ENCODE assay signal across 10 cellular contexts in the genomic region with DNA sequence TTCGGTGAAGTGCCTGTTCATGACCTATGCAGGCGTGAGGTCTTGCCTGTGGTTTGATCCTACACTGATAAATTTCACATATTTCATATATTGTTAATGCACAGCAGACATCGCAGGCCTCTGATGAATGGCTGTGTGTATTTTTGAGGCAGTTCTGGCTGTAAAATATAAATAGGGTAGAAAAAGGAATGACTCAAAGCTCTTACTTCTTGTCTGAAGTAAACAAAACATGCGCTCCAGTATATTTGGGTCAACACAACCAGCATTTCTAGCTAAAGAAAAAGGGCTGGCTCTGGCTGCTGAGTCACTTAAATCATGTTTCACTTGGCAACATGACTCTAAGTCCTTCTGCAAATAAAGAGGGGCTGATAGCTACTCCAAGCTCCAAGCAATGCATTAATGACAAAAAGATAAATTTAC. TPM values are rescaled to one million over a fixed set of nuclear protein-coding genes. Genes with fewer than 3 reads are reported as not detected.
DNase-seq lines count a peak whose midpoint lies in the region; ATAC-seq lines count a peak whose summit lies in the region.
"Had no signal": no experiment of that assay in that cellular context is flagged by ENCODE, and none has a peak within 500 bp of the region (broad histone marks: within the 10 kb centered on the region; RNA-seq: fewer than 3 reads in every experiment).

No MANE protein-coding gene starts in this region.

- WGBS in right cardiac atrium, result 46% methylated on average over 4 of the region's 4 CpGs

- H3K4me1 ChIP-seq in right cardiac atrium (ENCODE audit: control insufficient read depth, insufficient read depth, low read length), result peaks cover 5% of the 10 kb centered on the region
- H3K4me1 ChIP-seq: BE2C had no signal

- DNase-seq in NCI-H1436 treated with DMSO at 0.1 percent for 48 hours (lab: John Stamatoyannopoulos, UW) (peak; percentile 19), NCI-H1436 (lab: John Stamatoyannopoulos, UW) (no peak), SHP77 treated with DMSO at 0.1 percent for 48 hours (lab: John Stamatoyannopoulos, UW) (peak; percentile 32), right cardiac atrium (no peak), NCI-H526 (lab: John Stamatoyannopoulos, UW) (no peak)
- DNase-seq in stimulated activated effector memory CD8-positive, alpha-beta T cell treated with anti-CD3 and anti-CD28 coated beads, Interleukin-12 subunit alpha, Interleukin-12 subunit beta, amount 100 ng/mL, for 72 hours (ENCODE audit: low spot score in 2 of 2), result no peak
- DNase-seq in stimulated activated naive CD4-positive, alpha-beta T cell (lab: John Stamatoyannopoulos, UW), result no peak
- DNase-seq: activated T-cell treated with anti-CD3 and anti-CD28 coated beads, Interleukin-2, amount 50 U/mL, for 1 hour; BE2C had no signal

- no peaks in the 10 kb centered on the region for H3K36me3 Mint-ChIP-seq in stimulated activated effector memory CD8-positive, alpha-beta T cell treated with anti-CD3 and anti-CD28 coated beads, Interleukin-12 subunit alpha, Interleukin-12 subunit beta, amount 100 ng/mL, for 72 hours

- intact Hi-C loops in right cardiac atrium (cut with DNase I), result no loop called here

- H3K9me3 Mint-ChIP-seq in stimulated activated effector memory CD8-positive, alpha-beta T cell treated with anti-CD3 and anti-CD28 coated beads, Interleukin-12 subunit alpha, Interleukin-12 subunit beta, amount 100 ng/mL, for 72 hours, result no peaks in the 10 kb centered on the region

- H3K4me1 Mint-ChIP-seq in stimulated activated effector memory CD8-positive, alpha-beta T cell treated with anti-CD3 and anti-CD28 coated beads, Interleukin-12 subunit alpha, Interleukin-12 subunit beta, amount 100 ng/mL, for 72 hours, result peaks cover 26% of the 10 kb centered on the region

- H3K4me3 ChIP-seq in right cardiac atrium (ENCODE audit: low read length), result no peak overlapping the region

- no peak overlapping the region for H3K27ac ChIP-seq in right cardiac atrium (ENCODE audit: low read length)

- ATAC-seq in right cardiac atrium, result peak; percentile 63 to 82
- ATAC-seq in stimulated activated effector memory CD8-positive, alpha-beta T cell treated with anti-CD3 and anti-CD28 coated beads, Interleukin-12 subunit alpha, Interleukin-12 subunit beta, amount 100 ng/mL, for 72 hours, result peak; percentile 66
- no peak for ATAC-seq in HG03159 (IDR thresholded peaks at IDR 0.05; ENCODE audit: unreplicated experiment)

- H3K27ac Mint-ChIP-seq in stimulated activated effector memory CD8-positive, alpha-beta T cell treated with anti-CD3 and anti-CD28 coated beads, Interleukin-12 subunit alpha, Interleukin-12 subunit beta, amount 100 ng/mL, for 72 hours, result no peak overlapping the region

- H3K4me3 Mint-ChIP-seq in stimulated activated effector memory CD8-positive, alpha-beta T cell treated with anti-CD3 and anti-CD28 coated beads, Interleukin-12 subunit alpha, Interleukin-12 subunit beta, amount 100 ng/mL, for 72 hours, result no peak overlapping the region

- no peaks in the 10 kb centered on the region for H3K27me3 ChIP-seq in right cardiac atrium (ENCODE audit: control insufficient read depth, insufficient read depth)
- H3K27me3 ChIP-seq: BE2C had no signal

- H3K9me3 ChIP-seq in right cardiac atrium (ENCODE audit: control insufficient read depth, low read length), result no peaks in the 10 kb centered on the region
- H3K9me3 ChIP-seq: BE2C had no signal

RNA-seq across cellular contexts. Expression of a gene that starts 54.1 kb away (rescaled TPM):
- 1 to 10 TPM; 2.8 to 6.7 (median 4.2) TPM for total RNA-seq in right cardiac atrium
- 1.7 TPM for polyA plus RNA-seq in right cardiac atrium

Comparison
In these comparisons a context has a peak if more than half of its experiments do, and no peak if none do; other contexts are left out.
1. DNase-seq: peak in NCI-H1436 treated with DMSO at 0.1 percent for 48 hours (single experiment) and SHP77 treated with DMSO at 0.1 percent for 48 hours (single experiment); none in NCI-H1436 (single experiment), right cardiac atrium (0 of 3), stimulated activated effector memory CD8-positive, alpha-beta T cell treated with anti-CD3 and anti-CD28 coated beads, Interleukin-12 subunit alpha, Interleukin-12 subunit beta, amount 100 ng/mL, for 72 hours (0 of 2), NCI-H526 (0 of 2) and stimulated activated naive CD4-positive, alpha-beta T cell (0 of 6).